ENCODE assay signal across 1 cellular context in the genomic region with DNA sequence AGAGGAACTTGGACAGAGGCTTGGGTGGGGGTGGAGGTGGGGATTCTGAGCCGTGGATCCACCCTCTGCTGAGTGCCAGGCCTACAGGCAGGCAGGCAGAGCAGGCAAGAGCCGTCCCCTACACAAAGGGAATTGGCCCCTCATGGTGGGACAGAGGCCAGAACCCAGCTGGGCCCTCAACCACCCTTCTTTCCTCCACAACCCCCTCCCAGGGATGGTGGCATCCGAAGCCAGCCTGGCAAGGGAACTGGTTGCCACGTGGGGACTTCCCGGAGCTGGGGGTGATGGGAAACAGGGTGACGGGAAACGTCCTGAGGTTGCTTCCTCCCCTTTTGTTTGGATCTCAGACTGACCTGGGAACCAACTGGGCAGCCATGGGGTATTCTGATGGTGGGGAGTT.
TF ChIP-seq lines count a peak whose summit lies in the region.

No MANE protein-coding gene starts in this region.

TF ChIP-seq in IMR-90, 13 proteins besides CTCF, POLR2A, EP300 and RAD21:
- TF ChIP-seq MXI1 (IDR thresholded peaks at IDR 0.05; ENCODE audit: borderline replicate concordance, low read depth, low read length) (no peak), BHLHE40 (IDR thresholded peaks at IDR 0.05; ENCODE audit: low read depth, low read length) (no peak), NFE2L2 (IDR thresholded peaks at IDR 0.05; ENCODE audit: low read depth, low read length) (no peak), RFX5 (IDR thresholded peaks at IDR 0.05; ENCODE audit: low read depth, low read length) (no peak), SMC3 (IDR thresholded peaks at IDR 0.05; ENCODE audit: low read depth, low read length) (no peak)
